ENCODE assay signal across 13 cellular contexts in the genomic region with DNA sequence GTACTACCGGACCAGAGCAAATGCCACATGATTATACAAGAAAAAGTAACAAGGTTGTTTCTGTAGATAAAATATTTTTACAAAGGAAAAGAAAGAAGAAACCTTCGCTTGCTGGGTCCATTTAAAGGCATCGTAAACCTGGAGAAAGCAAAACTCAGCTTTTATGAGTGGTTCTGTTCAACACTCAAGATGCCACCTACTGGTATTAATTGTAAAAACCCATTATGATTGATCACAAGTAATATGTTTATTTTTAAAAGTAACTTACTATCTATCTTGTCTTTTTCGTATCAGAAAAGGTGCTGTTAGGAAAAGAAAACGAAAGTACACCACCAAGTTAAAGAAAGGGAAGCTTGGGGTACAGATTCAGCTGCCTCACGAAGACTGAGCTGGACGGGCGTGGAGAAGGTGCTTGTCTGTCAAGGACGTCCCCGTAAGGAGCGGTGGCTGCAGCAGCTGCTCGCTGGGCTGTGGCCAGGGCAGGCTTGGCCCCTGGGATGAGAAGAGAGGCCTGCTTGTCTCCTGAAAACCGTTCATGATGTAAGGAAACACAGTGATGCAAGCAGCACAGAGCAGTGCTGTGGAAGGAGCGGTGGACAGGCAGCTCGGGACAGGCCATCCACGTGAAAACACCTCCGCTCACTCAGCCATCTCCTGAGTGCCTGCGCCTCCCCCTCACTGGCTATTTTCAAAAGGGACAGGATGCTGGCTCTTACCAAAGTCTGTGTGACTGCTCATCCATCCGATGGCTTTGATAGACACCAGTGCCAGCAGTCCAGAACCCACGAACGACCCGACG. TPM values are rescaled to one million over a fixed set of nuclear protein-coding genes. Genes with fewer than 3 reads are reported as not detected.
DNase-seq lines count a peak whose midpoint lies in the region; ATAC-seq and TF ChIP-seq lines count a peak whose summit lies in the region.
"Had no signal": no experiment of that assay in that cellular context is flagged by ENCODE, and none has a peak within 500 bp of the region (broad histone marks: within the 10 kb centered on the region; RNA-seq: fewer than 3 reads in every experiment).

No MANE protein-coding gene starts in this region.

- peaks cover 30% of the 10 kb centered on the region for H3K36me3 ChIP-seq in brain microvascular endothelial cell (replicated peaks)
- peaks cover 65% of the 10 kb centered on the region for H3K36me3 ChIP-seq in osteoblast (ENCODE audit: insufficient read depth, low read length)
- H3K36me3 ChIP-seq in left lung: peaks cover 0 to 92% of the 10 kb centered on the region in 2 donors
- H3K36me3 ChIP-seq in gastroesophageal sphincter: peaks cover 0 to 83% of the 10 kb centered on the region in 2 donors

- DNase-seq in GM10266 (ENCODE audit: extremely low spot score) (no peak), brain microvascular endothelial cell (no peak), osteoblast (ENCODE audit: insufficient read length, low spot score, missing footprints) (no peak), left lung (no peak), COR-L47 (lab: John Stamatoyannopoulos, UW) (no peak)
- DNase-seq: activated CD8-positive, alpha-beta memory T cell treated with anti-CD3 and anti-CD28 coated beads, Interleukin-2, amount 50 U/mL, for 48 hours; GOT3; NCI-H226; T-cell had no signal

- peaks cover 43% of the 10 kb centered on the region for H3K79me2 ChIP-seq in osteoblast (ENCODE audit: insufficient read depth, low read length)

- no peaks in the 10 kb centered on the region for H3K9me3 ChIP-seq in osteoblast (ENCODE audit: low read depth, low read length)
- no peaks in the 10 kb centered on the region for H3K9me3 ChIP-seq in left lung
- H3K9me3 ChIP-seq in gastroesophageal sphincter: no peaks in the 10 kb centered on the region

- peak; percentile 32 for ATAC-seq in GM21723 (IDR thresholded peaks at IDR 0.05; ENCODE audit: unreplicated experiment)
- ATAC-seq in left lung: no peak
- ATAC-seq in HG02571 (IDR thresholded peaks at IDR 0.05; ENCODE audit: unreplicated experiment): no peak
- no peak for ATAC-seq in gastroesophageal sphincter
- ATAC-seq: sciatic nerve, T-cell had no signal

- H3K27ac ChIP-seq in brain microvascular endothelial cell: no peak overlapping the region
- H3K27ac ChIP-seq in osteoblast (ENCODE audit: low read depth, low read length): no peak overlapping the region
- H3K27ac ChIP-seq in left lung: no peak overlapping the region
- no peak overlapping the region for H3K27ac ChIP-seq in gastroesophageal sphincter

- no peak overlapping the region for H3K4me2 ChIP-seq in osteoblast (ENCODE audit: insufficient read depth, low read length)

- H2AFZ ChIP-seq in osteoblast (ENCODE audit: low read length): no peak overlapping the region

- peaks cover 22% of the 10 kb centered on the region for H3K4me1 ChIP-seq in osteoblast (ENCODE audit: insufficient read depth, low read length)
- H3K4me1 ChIP-seq in left lung: peaks cover 0 to 26% of the 10 kb centered on the region in 2 donors
- peaks cover 0 to 21% (median 0%) of the 10 kb centered on the region in 3 donors for H3K4me1 ChIP-seq in gastroesophageal sphincter

- 65 to 72% methylated on average over 7 to 14 of the region's 23 CpGs for WGBS in gastroesophageal sphincter (ENCODE audit: low coverage in 1 of 2), 2 donors

- in situ Hi-C loops in brain microvascular endothelial cell (cut with HindIII; ENCODE audit: low pct_ligation_motif_present, low sequenced_read_pairs): no loop called here

- intact Hi-C loops in left lung (cut with DNase I): no loop called here

- peaks cover 20% of the 10 kb centered on the region for H4K20me1 ChIP-seq in osteoblast (ENCODE audit: insufficient read depth, low read length)

- TF ChIP-seq EP300 in gastroesophageal sphincter (IDR thresholded peaks at IDR 0.05): no peak

- TF ChIP-seq CTCF in GM10266 (IDR thresholded peaks at IDR 0.05; ENCODE audit: control insufficient read depth, insufficient read depth, low read depth, missing control alignments) (peak; percentile 20), brain microvascular endothelial cell (IDR thresholded peaks at IDR 0.05; ENCODE audit: low read depth, low read length, missing control alignments) (peak; percentile 12), osteoblast (IDR thresholded peaks at IDR 0.05; ENCODE audit: extremely low read depth, low read depth, low read length) (peak; percentile 18), left lung (IDR thresholded peaks at IDR 0.05) (no peak), gastroesophageal sphincter (IDR thresholded peaks at IDR 0.05) (no peak)

- TF ChIP-seq POLR2A in gastroesophageal sphincter (IDR thresholded peaks at IDR 0.05): no peak

- H3K4me3 ChIP-seq in brain microvascular endothelial cell (ENCODE audit: low read depth, low read length) (no peak overlapping the region), osteoblast (ENCODE audit: insufficient read depth, low read length) (no peak overlapping the region), left lung (no peak overlapping the region), gastroesophageal sphincter (no peak overlapping the region)

- H3K27me3 ChIP-seq in brain microvascular endothelial cell (replicated peaks) (no peaks in the 10 kb centered on the region), osteoblast (ENCODE audit: insufficient read depth, low read length) (no peaks in the 10 kb centered on the region), left lung (no peaks in the 10 kb centered on the region), gastroesophageal sphincter (no peaks in the 10 kb centered on the region)

RNA-seq across cellular contexts. Expression of gene SLC15A4, which starts 25.0 kb away (rescaled TPM):
- 46.6 and 52.5 TPM in 2 replicates for total RNA-seq in osteoblast
- total RNA-seq in left lung: 10 to 100 TPM; 29.6 to 38.2 TPM
- total RNA-seq in gastroesophageal sphincter: 10 to 100 TPM; 28.1 to 49.9 (median 45.8) TPM

RNA-seq across cellular contexts. Expression of gene GLT1D1, which starts 54.5 kb away (rescaled TPM):
- total RNA-seq in osteoblast: not detected in 2 replicates
- total RNA-seq in left lung: 10 to 100 TPM in 1 of 2 donors, 1 to 10 TPM in 1; 1.0 to 17.6 TPM
- total RNA-seq in gastroesophageal sphincter: 1 to 10 TPM in 1 of 4 donors, under 1 TPM in 2, not detected in 1; 0.27 to 1.8 (median 0.47) TPM

Comparison
In these comparisons a context has a peak if more than half of its experiments do, and no peak if none do; other contexts are left out.
1. CTCF ChIP-seq: peak in GM10266 (single experiment), brain microvascular endothelial cell (single experiment) and osteoblast (single experiment); none in left lung (0 of 2) and gastroesophageal sphincter (0 of 4).